15 cellular contexts compared by ENCODE assay signal in genomic region chr10:86671985-86672710, GRCh38. TPM values are rescaled to one million over a fixed set of nuclear protein-coding genes. Genes with fewer than 3 reads are reported as not detected.
DNase-seq lines count a peak whose midpoint lies in the region; ATAC-seq and TF ChIP-seq lines count a peak whose summit lies in the region.
"Had no signal": no experiment of that assay in that cellular context is flagged by ENCODE, and none has a peak within 500 bp of the region (broad histone marks: within the 10 kb centered on the region; RNA-seq: fewer than 3 reads in every experiment).

No MANE protein-coding gene starts in this region.

- TF ChIP-seq CTCF in WERI-Rb-1 (IDR thresholded peaks at IDR 0.05; ENCODE audit: low read depth, low read length) (no peak), glutamatergic neuron (IDR thresholded peaks at IDR 0.05; ENCODE audit: partially characterized antibody, unreplicated experiment) (no peak), neural progenitor cell (IDR thresholded peaks at IDR 0.05) (no peak), uterus (IDR thresholded peaks at IDR 0.05) (no peak)

- no peaks in the 10 kb centered on the region for H3K79me2 ChIP-seq in neural progenitor cell (ENCODE audit: low read depth)

- H3K4me1 Mint-ChIP-seq in glutamatergic neuron (ENCODE audit: low read depth, unreplicated experiment) (peaks cover 53% of the 10 kb centered on the region), neural progenitor cell (peaks cover 37% of the 10 kb centered on the region)
- H3K4me1 Mint-ChIP-seq: naive thymus-derived CD4-positive, alpha-beta T cell; stimulated activated naive CD8-positive, alpha-beta T cell treated with anti-CD3 and anti-CD28 coated beads, Interleukin-15, amount 100 ng/mL, for 72 hours had no signal

- DNase-seq in WERI-Rb-1 (no peak), glutamatergic neuron (no peak), neural progenitor cell (ENCODE audit: low spot score) (peak; percentile 42), uterus (peak; percentile 59 to 65), OCI-M1 (lab: John Stamatoyannopoulos, UW) (no peak)
- DNase-seq: activated naive CD4-positive, alpha-beta T cell; DMS79 treated with DMSO at 0.1 percent for 48 hours; hypothalamus; naive thymus-derived CD4-positive, alpha-beta T cell; NCI-H524 treated with DMSO at 0.1 percent for 48 hours; stimulated activated CD4-positive, alpha-beta T cell treated with anti-CD3 and anti-CD28 coated beads, Interleukin-1b, Interleukin-23, amount 100 ng/mL, for 48 hours; stimulated activated naive CD8-positive, alpha-beta T cell treated with anti-CD3 and anti-CD28 coated beads, Interleukin-15, amount 100 ng/mL, for 72 hours had no signal

- no peak overlapping the region for H3K9ac ChIP-seq in neural progenitor cell

- H3F3A ChIP-seq in neural progenitor cell (ENCODE audit: low read depth) = no peaks in the 10 kb centered on the region

- no peaks in the 10 kb centered on the region for H3K36me3 ChIP-seq in WERI-Rb-1
- no peaks in the 10 kb centered on the region for H3K36me3 ChIP-seq in neural progenitor cell
- no peaks in the 10 kb centered on the region for H3K36me3 ChIP-seq in uterus
- H3K36me3 ChIP-seq: SJSA1 had no signal

- H3K27me3 ChIP-seq in WERI-Rb-1 (ENCODE audit: insufficient read depth, low read depth, severe bottlenecking) (no peaks in the 10 kb centered on the region), neural progenitor cell (no peaks in the 10 kb centered on the region), uterus (no peaks in the 10 kb centered on the region)
- H3K27me3 ChIP-seq: SJSA1 had no signal

- no peaks in the 10 kb centered on the region for H3K36me3 Mint-ChIP-seq in glutamatergic neuron (ENCODE audit: unreplicated experiment)
- H3K36me3 Mint-ChIP-seq in neural progenitor cell = no peaks in the 10 kb centered on the region
- H3K36me3 Mint-ChIP-seq: naive thymus-derived CD4-positive, alpha-beta T cell had no signal

- H3K4me3 Mint-ChIP-seq in glutamatergic neuron (ENCODE audit: unreplicated experiment) (peak overlapping the region; percentile 78), neural progenitor cell (no peak overlapping the region)
- H3K4me3 Mint-ChIP-seq: naive thymus-derived CD4-positive, alpha-beta T cell; stimulated activated naive CD8-positive, alpha-beta T cell treated with anti-CD3 and anti-CD28 coated beads, Interleukin-15, amount 100 ng/mL, for 72 hours had no signal

- H3K9me3 Mint-ChIP-seq in glutamatergic neuron (ENCODE audit: unreplicated experiment) (peaks cover 23% of the 10 kb centered on the region), neural progenitor cell (no peaks in the 10 kb centered on the region)
- H3K9me3 Mint-ChIP-seq: stimulated activated naive CD8-positive, alpha-beta T cell treated with anti-CD3 and anti-CD28 coated beads, Interleukin-15, amount 100 ng/mL, for 72 hours had no signal

- peaks cover 34% of the 10 kb centered on the region for H3K4me1 ChIP-seq in neural progenitor cell
- H3K4me1 ChIP-seq in uterus = no peaks in the 10 kb centered on the region

- intact Hi-C loops in uterus (cut with DNase I; ENCODE audit: low total_unique reads) = no loop called here

- H3K27me3 Mint-ChIP-seq in glutamatergic neuron (ENCODE audit: unreplicated experiment) = peaks cover 31% of the 10 kb centered on the region
- H3K27me3 Mint-ChIP-seq in neural progenitor cell (ENCODE audit: insufficient read depth, low read depth) = peaks cover 3% of the 10 kb centered on the region
- H3K27me3 Mint-ChIP-seq: naive thymus-derived CD4-positive, alpha-beta T cell; stimulated activated naive CD8-positive, alpha-beta T cell treated with anti-CD3 and anti-CD28 coated beads, Interleukin-15, amount 100 ng/mL, for 72 hours had no signal

- no peaks in the 10 kb centered on the region for H4K20me1 ChIP-seq in neural progenitor cell (ENCODE audit: low read depth)

- TF ChIP-seq POLR2A in uterus (IDR thresholded peaks at IDR 0.05) = no peak

- H3K27ac Mint-ChIP-seq in glutamatergic neuron (ENCODE audit: unreplicated experiment) (peak overlapping the region; percentile 100), neural progenitor cell (peak overlapping the region; percentile 96)
- H3K27ac Mint-ChIP-seq: naive thymus-derived CD4-positive, alpha-beta T cell had no signal

- H3K9me3 ChIP-seq in WERI-Rb-1 (ENCODE audit: severe bottlenecking) (no peaks in the 10 kb centered on the region), neural progenitor cell (ENCODE audit: low read depth) (no peaks in the 10 kb centered on the region), uterus (no peaks in the 10 kb centered on the region)
- H3K9me3 ChIP-seq: SJSA1 had no signal

- no peak for ATAC-seq in activated CD4-positive, CD25-positive, alpha-beta regulatory T cell treated with anti-CD3 and anti-CD28 coated beads, Interleukin-2, amount 50 U/mL, for 24 hours
- no peak for ATAC-seq in HG03432 (IDR thresholded peaks at IDR 0.05; ENCODE audit: unreplicated experiment)
- ATAC-seq: naive thymus-derived CD4-positive, alpha-beta T cell; stimulated activated naive CD8-positive, alpha-beta T cell treated with anti-CD3 and anti-CD28 coated beads, Interleukin-15, amount 100 ng/mL, for 72 hours had no signal

- peak overlapping the region; percentile 20 for H3K4me2 ChIP-seq in neural progenitor cell

- H3K27ac ChIP-seq in WERI-Rb-1 (peak overlapping the region; percentile 85), neural progenitor cell (no peak overlapping the region), uterus (peak overlapping the region; percentile 55 to 84)
- H3K27ac ChIP-seq: SJSA1 had no signal

- peak overlapping the region; percentile 50 for H2AFZ ChIP-seq in neural progenitor cell (replicated peaks)

- H3K4me3 ChIP-seq in WERI-Rb-1 (ENCODE audit: low read depth, low read length) (no peak overlapping the region), neural progenitor cell (no peak overlapping the region), uterus (peak overlapping the region in 1 of 2 donors; percentile 2)
- H3K4me3 ChIP-seq: SJSA1 had no signal

RNA-seq across cellular contexts. Expression of gene LDB3, which starts 3.8 kb away (rescaled TPM):
- total RNA-seq in glutamatergic neuron (ENCODE audit: unreplicated experiment) (92.0 TPM), neural progenitor cell (ENCODE audit: low replicate concordance) (0.03 TPM in 1 of 2 replicates, not detected in the other), uterus (10 to 100 TPM in 1 of 4 donors, 1 to 10 TPM in 2, under 1 TPM in 1; 0.97 to 33.4 (median 4.2) TPM)

RNA-seq across cellular contexts. Expression of gene OPN4, which starts 17.8 kb away (rescaled TPM):
- total RNA-seq in glutamatergic neuron (ENCODE audit: unreplicated experiment) = not detected
- not detected in 2 replicates for total RNA-seq in neural progenitor cell (ENCODE audit: low replicate concordance)
- total RNA-seq in uterus = not detected
- total RNA-seq: naive thymus-derived CD4-positive, alpha-beta T cell; SJSA1 had no signal

Comparison
In these comparisons a context has a peak if more than half of its experiments do, and no peak if none do; other contexts are left out.
1. DNase-seq: peak in neural progenitor cell (single experiment) and uterus (2 of 2); none in WERI-Rb-1 (single experiment), glutamatergic neuron (single experiment) and OCI-M1 (single experiment).